ENCODE assay signal across 2 cellular contexts in the genomic region with DNA sequence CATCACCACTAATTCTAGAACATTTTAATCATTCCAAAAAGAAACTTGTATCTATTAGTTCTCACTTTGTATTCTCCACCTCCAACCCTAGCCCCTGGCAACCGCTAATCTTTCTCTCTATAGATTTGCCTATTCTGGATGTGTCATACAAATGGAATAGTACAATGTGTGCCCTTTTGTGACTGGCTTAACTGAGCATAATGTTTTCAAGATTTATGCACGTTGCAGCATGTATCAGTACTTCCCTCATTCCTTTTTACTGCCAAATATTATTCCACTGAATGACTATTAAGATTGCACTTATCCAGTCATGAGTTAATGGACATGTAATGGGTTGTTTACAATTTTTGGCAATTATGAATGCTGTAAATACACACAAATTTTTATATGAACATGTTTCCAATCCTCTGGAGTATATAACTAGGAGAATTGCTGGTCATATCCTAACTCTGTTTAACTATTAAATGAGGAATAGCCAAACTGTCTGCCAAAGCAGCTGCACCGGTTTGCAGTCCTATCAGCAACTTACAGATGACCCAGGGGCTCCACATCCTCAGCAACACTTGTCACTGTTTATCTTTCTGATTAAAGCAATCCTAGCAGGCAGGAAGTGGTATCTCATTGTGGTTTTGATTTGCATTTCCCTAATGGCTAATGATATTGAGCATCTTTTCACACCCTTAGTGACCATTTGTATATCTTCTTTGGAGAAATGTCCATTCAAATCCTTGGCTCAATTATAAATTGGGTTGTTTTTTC.
TF ChIP-seq lines count a peak whose summit lies in the region.

No MANE protein-coding gene starts in this region.

TF ChIP-seq in endothelial cell of umbilical vein, 7 proteins besides CTCF, POLR2A, EP300 and RAD21 (continued from another document):
- TF ChIP-seq EZH2 (IDR thresholded peaks at IDR 0.05; ENCODE audit: borderline replicate concordance, low read depth, low read length, severe bottlenecking) (no peak), FOS (IDR thresholded peaks at IDR 0.05; ENCODE audit: borderline replicate concordance, insufficient read depth, low read length) (no peak), GATA2 (IDR thresholded peaks at IDR 0.05; ENCODE audit: insufficient read depth, insufficient read length, low read depth, low read length) (no peak)
TF ChIP-seq in endothelial cell of umbilical vein: peak in this region for 0.

TF ChIP-seq in WTC11, 78 proteins besides CTCF, POLR2A, EP300 and RAD21 (continued from another document):
- TF ChIP-seq, protein P1, sequence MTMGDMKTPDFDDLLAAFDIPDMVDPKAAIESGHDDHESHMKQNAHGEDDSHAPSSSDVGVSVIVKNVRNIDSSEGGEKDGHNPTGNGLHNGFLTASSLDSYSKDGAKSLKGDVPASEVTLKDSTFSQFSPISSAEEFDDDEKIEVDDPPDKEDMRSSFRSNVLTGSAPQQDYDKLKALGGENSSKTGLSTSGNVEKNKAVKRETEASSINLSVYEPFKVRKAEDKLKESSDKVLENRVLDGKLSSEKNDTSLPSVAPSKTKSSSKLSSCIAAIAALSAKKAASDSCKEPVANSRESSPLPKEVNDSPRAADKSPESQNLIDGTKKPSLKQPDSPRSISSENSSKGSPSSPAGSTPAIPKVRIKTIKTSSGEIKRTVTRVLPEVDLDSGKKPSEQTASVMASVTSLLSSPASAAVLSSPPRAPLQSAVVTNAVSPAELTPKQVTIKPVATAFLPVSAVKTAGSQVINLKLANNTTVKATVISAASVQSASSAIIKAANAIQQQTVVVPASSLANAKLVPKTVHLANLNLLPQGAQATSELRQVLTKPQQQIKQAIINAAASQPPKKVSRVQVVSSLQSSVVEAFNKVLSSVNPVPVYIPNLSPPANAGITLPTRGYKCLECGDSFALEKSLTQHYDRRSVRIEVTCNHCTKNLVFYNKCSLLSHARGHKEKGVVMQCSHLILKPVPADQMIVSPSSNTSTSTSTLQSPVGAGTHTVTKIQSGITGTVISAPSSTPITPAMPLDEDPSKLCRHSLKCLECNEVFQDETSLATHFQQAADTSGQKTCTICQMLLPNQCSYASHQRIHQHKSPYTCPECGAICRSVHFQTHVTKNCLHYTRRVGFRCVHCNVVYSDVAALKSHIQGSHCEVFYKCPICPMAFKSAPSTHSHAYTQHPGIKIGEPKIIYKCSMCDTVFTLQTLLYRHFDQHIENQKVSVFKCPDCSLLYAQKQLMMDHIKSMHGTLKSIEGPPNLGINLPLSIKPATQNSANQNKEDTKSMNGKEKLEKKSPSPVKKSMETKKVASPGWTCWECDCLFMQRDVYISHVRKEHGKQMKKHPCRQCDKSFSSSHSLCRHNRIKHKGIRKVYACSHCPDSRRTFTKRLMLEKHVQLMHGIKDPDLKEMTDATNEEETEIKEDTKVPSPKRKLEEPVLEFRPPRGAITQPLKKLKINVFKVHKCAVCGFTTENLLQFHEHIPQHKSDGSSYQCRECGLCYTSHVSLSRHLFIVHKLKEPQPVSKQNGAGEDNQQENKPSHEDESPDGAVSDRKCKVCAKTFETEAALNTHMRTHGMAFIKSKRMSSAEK (CRISPR knock-in tag; IDR thresholded peaks at IDR 0.05; ENCODE audit: borderline replicate concordance), result no peak
- TF ChIP-seq NR1H2 (CRISPR knock-in tag; IDR thresholded peaks at IDR 0.05) (no peak), SMAD4 (CRISPR knock-in tag; IDR thresholded peaks at IDR 0.05) (no peak), NR2C2 (CRISPR knock-in tag; IDR thresholded peaks at IDR 0.05) (no peak), GABPB1 (CRISPR knock-in tag; IDR thresholded peaks at IDR 0.05) (no peak), FOXJ3 (CRISPR knock-in tag; IDR thresholded peaks at IDR 0.05; ENCODE audit: borderline replicate concordance) (no peak), ZNF263 (CRISPR knock-in tag; IDR thresholded peaks at IDR 0.05; ENCODE audit: low read depth) (no peak), ZNF232 (CRISPR knock-in tag; IDR thresholded peaks at IDR 0.05) (no peak)
- TF ChIP-seq, protein P2, sequence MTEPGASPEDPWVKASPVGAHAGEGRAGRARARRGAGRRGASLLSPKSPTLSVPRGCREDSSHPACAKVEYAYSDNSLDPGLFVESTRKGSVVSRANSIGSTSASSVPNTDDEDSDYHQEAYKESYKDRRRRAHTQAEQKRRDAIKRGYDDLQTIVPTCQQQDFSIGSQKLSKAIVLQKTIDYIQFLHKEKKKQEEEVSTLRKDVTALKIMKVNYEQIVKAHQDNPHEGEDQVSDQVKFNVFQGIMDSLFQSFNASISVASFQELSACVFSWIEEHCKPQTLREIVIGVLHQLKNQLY (CRISPR knock-in tag; IDR thresholded peaks at IDR 0.05), result no peak
- TF ChIP-seq, protein P3, sequence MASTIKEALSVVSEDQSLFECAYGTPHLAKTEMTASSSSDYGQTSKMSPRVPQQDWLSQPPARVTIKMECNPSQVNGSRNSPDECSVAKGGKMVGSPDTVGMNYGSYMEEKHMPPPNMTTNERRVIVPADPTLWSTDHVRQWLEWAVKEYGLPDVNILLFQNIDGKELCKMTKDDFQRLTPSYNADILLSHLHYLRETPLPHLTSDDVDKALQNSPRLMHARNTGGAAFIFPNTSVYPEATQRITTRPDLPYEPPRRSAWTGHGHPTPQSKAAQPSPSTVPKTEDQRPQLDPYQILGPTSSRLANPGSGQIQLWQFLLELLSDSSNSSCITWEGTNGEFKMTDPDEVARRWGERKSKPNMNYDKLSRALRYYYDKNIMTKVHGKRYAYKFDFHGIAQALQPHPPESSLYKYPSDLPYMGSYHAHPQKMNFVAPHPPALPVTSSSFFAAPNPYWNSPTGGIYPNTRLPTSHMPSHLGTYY (CRISPR knock-in tag; IDR thresholded peaks at IDR 0.05), result no peak
- TF ChIP-seq, protein P4, sequence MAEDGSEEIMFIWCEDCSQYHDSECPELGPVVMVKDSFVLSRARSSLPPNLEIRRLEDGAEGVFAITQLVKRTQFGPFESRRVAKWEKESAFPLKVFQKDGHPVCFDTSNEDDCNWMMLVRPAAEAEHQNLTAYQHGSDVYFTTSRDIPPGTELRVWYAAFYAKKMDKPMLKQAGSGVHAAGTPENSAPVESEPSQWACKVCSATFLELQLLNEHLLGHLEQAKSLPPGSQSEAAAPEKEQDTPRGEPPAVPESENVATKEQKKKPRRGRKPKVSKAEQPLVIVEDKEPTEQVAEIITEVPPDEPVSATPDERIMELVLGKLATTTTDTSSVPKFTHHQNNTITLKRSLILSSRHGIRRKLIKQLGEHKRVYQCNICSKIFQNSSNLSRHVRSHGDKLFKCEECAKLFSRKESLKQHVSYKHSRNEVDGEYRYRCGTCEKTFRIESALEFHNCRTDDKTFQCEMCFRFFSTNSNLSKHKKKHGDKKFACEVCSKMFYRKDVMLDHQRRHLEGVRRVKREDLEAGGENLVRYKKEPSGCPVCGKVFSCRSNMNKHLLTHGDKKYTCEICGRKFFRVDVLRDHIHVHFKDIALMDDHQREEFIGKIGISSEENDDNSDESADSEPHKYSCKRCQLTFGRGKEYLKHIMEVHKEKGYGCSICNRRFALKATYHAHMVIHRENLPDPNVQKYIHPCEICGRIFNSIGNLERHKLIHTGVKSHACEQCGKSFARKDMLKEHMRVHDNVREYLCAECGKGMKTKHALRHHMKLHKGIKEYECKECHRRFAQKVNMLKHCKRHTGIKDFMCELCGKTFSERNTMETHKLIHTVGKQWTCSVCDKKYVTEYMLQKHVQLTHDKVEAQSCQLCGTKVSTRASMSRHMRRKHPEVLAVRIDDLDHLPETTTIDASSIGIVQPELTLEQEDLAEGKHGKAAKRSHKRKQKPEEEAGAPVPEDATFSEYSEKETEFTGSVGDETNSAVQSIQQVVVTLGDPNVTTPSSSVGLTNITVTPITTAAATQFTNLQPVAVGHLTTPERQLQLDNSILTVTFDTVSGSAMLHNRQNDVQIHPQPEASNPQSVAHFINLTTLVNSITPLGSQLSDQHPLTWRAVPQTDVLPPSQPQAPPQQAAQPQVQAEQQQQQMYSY (CRISPR knock-in tag; IDR thresholded peaks at IDR 0.05), result no peak
- TF ChIP-seq, protein P5, sequence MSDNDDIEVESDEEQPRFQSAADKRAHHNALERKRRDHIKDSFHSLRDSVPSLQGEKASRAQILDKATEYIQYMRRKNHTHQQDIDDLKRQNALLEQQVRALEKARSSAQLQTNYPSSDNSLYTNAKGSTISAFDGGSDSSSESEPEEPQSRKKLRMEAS (CRISPR knock-in tag; IDR thresholded peaks at IDR 0.05), result no peak
- TF ChIP-seq, protein P6, sequence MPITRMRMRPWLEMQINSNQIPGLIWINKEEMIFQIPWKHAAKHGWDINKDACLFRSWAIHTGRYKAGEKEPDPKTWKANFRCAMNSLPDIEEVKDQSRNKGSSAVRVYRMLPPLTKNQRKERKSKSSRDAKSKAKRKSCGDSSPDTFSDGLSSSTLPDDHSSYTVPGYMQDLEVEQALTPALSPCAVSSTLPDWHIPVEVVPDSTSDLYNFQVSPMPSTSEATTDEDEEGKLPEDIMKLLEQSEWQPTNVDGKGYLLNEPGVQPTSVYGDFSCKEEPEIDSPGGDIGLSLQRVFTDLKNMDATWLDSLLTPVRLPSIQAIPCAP (CRISPR knock-in tag; IDR thresholded peaks at IDR 0.05), result no peak
TF ChIP-seq in WTC11: peak in this region for 0.
